Comparison of ENCODE assay signal across 9 cellular contexts in the genomic region with DNA sequence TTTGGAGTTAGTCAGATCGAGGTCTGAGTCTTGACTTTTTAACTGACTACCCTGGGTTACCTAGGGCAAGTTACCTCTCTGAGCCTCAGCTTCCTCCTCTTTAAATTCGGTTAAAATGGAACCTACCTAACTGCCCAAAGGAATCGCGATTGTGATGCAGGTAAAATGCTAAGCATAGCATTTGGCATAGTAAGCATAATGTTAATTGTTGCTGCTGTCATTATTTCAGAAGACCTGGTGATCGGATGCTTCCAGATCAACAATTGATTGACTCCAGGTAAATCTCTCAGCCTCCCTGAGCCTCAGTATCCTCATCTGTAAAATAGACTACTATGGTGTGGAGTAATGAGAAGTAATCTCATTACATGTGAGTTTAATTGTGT. TPM values are rescaled to one million over a fixed set of nuclear protein-coding genes. Genes with fewer than 3 reads are reported as not detected.
A peak's percentile ranks its signal among the peaks of the same experiment; 100 is the strongest.
DNase-seq lines count a peak whose midpoint lies in the region; TF ChIP-seq lines count a peak whose summit lies in the region.
"Had no signal": no experiment of that assay in that cellular context is flagged by ENCODE, and none has a peak within 500 bp of the region (broad histone marks: within the 10 kb centered on the region; RNA-seq: fewer than 3 reads in every experiment).

No MANE protein-coding gene starts in this region.

- DNase-seq in right atrium auricular region (ENCODE audit: low spot score) (no peak), cardiac septum (ENCODE audit: low spot score) (no peak), MCF 10A (ENCODE audit: unreplicated experiment) (no peak), vagina (ENCODE audit: extremely low spot score in 2 of 2) (no peak), cortex of kidney (lab: John Stamatoyannopoulos, UW) (no peak), head of caudate nucleus (no peak)
- no peak for DNase-seq in NK-92 treated with Interleukin-12 subunit alpha and Interleukin-12 subunit beta, amount 100 ng/mL, for 24 hours (lab: John Stamatoyannopoulos, UW)

- peak overlapping the region; percentile 64 to 79 for H3K27ac ChIP-seq in right atrium auricular region
- peak overlapping the region; percentile 57 for H3K27ac ChIP-seq in vagina

- no peaks in the 10 kb centered on the region for H3K9me3 Mint-ChIP-seq in MCF 10A (ENCODE audit: unreplicated experiment)

- intact Hi-C loops in cardiac septum (cut with DNase I) (no loop called here), MCF 10A (cut with micrococcal nuclease) (no loop called here), vagina (cut with DNase I) (no loop called here), head of caudate nucleus (cut with DNase I) (no loop called here)

- H3K27me3 Mint-ChIP-seq in MCF 10A (ENCODE audit: insufficient read depth, unreplicated experiment), result no peaks in the 10 kb centered on the region

- H3K4me1 Mint-ChIP-seq in MCF 10A (ENCODE audit: insufficient read depth, unreplicated experiment), result no peaks in the 10 kb centered on the region

- peak overlapping the region; percentile 83 for H3K4me3 Mint-ChIP-seq in MCF 10A (ENCODE audit: unreplicated experiment)

- BruUV-seq in MCF 10A (replicated peaks; lab: Mats Ljungman, UMichigan), result no TSS peak

- H3K27ac Mint-ChIP-seq in MCF 10A (ENCODE audit: low read depth, unreplicated experiment), result peak overlapping the region; percentile 21

- H3K9me3 ChIP-seq in right atrium auricular region (no peaks in the 10 kb centered on the region), mononuclear cell (ENCODE audit: low read depth, low read length) (no peaks in the 10 kb centered on the region), vagina (no peaks in the 10 kb centered on the region)

- TF ChIP-seq POLR2A in vagina (IDR thresholded peaks at IDR 0.05), result no peak

- POLR2A ChIA-PET in MCF 10A (lab: Yijun Ruan, JAX), result interaction anchor here (0.7 to 1.7 kb wide), 8 partner anchors 9 to 90 kb away, joined by 3 to 6 read pairs (median 4); partner anchors contain the start of genes RTN4RL2 and TIMM10

- CTCF ChIA-PET in MCF 10A (lab: Yijun Ruan, JAX), result interaction anchor here (0.6 to 7.1 kb wide), 10 partner anchors 11 to 171 kb away, joined by 3 to 70 read pairs (median 7); no protein-coding TSS in a partner anchor

- TF ChIP-seq CTCF in right atrium auricular region (IDR thresholded peaks at IDR 0.05) (no peak), MCF 10A (IDR thresholded peaks at IDR 0.05; ENCODE audit: unreplicated experiment) (no peak), vagina (IDR thresholded peaks at IDR 0.05) (no peak)

- H3K27me3 ChIP-seq in right atrium auricular region, result no peaks in the 10 kb centered on the region
- no peaks in the 10 kb centered on the region for H3K27me3 ChIP-seq in mononuclear cell (ENCODE audit: insufficient read depth, low read length)
- no peaks in the 10 kb centered on the region for H3K27me3 ChIP-seq in vagina

- no peaks in the 10 kb centered on the region for H3K36me3 ChIP-seq in right atrium auricular region
- H3K36me3 ChIP-seq in vagina, result no peaks in the 10 kb centered on the region

- H3K4me1 ChIP-seq in right atrium auricular region (peaks cover 0 to 15% of the 10 kb centered on the region in 2 donors), mononuclear cell (ENCODE audit: insufficient read depth, low read length) (peaks cover 31% of the 10 kb centered on the region), vagina (peaks cover 24% of the 10 kb centered on the region)

- H3K36me3 Mint-ChIP-seq in MCF 10A (ENCODE audit: insufficient read depth, unreplicated experiment), result no peaks in the 10 kb centered on the region

- H3K4me3 ChIP-seq in right atrium auricular region (peak overlapping the region; percentile 85 to 89), mononuclear cell (ENCODE audit: low read length) (peak overlapping the region; percentile 65), vagina (peak overlapping the region; percentile 75 to 85)

RNA-seq across cellular contexts. Expression of gene SLC43A1, which starts 0.6 kb away (rescaled TPM):
- total RNA-seq in right atrium auricular region (10 to 100 TPM in 1 of 2 donors, 1 to 10 TPM in 1; 5.0 to 10.4 TPM), cardiac septum (2.0 TPM), MCF 10A (2022) (1.7 and 3.2 TPM in 2 replicates), mononuclear cell (4.6 TPM), vagina (22.6 TPM)

RNA-seq across cellular contexts. Expression of gene TIMM10, which starts 14.5 kb away (rescaled TPM):
- total RNA-seq in right atrium auricular region, result 10 to 100 TPM; 27.3 to 63.4 TPM
- total RNA-seq in cardiac septum, result 71.6 TPM
- 52.2 and 80.3 TPM in 2 replicates for total RNA-seq in MCF 10A (2022)
- 4.8 TPM for total RNA-seq in mononuclear cell
- total RNA-seq in vagina, result 45.2 TPM

RNA-seq across cellular contexts. Expression of gene SMTNL1, which starts 21.3 kb away (rescaled TPM):
- total RNA-seq in right atrium auricular region (not detected), cardiac septum (not detected), MCF 10A (2022) (not detected in 2 replicates), mononuclear cell (0.10 TPM), vagina (not detected)
- total RNA-seq: LHCN-M2 had no signal

RNA-seq across cellular contexts. Expression of gene UBE2L6, which starts 51.4 kb away (rescaled TPM):
- 10 to 100 TPM in 1 of 2 donors, 1 to 10 TPM in 1; 8.1 to 22.5 TPM for total RNA-seq in right atrium auricular region
- total RNA-seq in cardiac septum, result 15.8 TPM
- 17.0 and 17.3 TPM in 2 replicates for total RNA-seq in MCF 10A (2022)
- 40.1 TPM for total RNA-seq in mononuclear cell
- 48.1 TPM for total RNA-seq in vagina

RNA-seq across cellular contexts. Expression of gene RTN4RL2, which starts 55.7 kb away (rescaled TPM):
- total RNA-seq in right atrium auricular region (1 to 10 TPM in 1 of 2 donors, under 1 TPM in 1; 0.94 to 1.3 TPM), cardiac septum (0.73 TPM), MCF 10A (2022) (2.0 and 3.2 TPM in 2 replicates), mononuclear cell (0.10 TPM), vagina (2.0 TPM)
